In genomic region chr20:18042211-18042610, GRCh38 we compare ENCODE assay signal across 9 cellular contexts. TPM values are rescaled to one million over a fixed set of nuclear protein-coding genes. Genes with fewer than 3 reads are reported as not detected.
"Had no signal": no experiment of that assay in that cellular context is flagged by ENCODE, and none has a peak within 500 bp of the region (broad histone marks: within the 10 kb centered on the region; RNA-seq: fewer than 3 reads in every experiment).

No MANE protein-coding gene starts in this region.

- H3K9me3 ChIP-seq: HAP-1 had no signal

- H3K36me3 ChIP-seq: HAP-1 had no signal

- DNase-seq: GM23248, HFFc6, KBM-7 had no signal

- H3K36me3 Mint-ChIP-seq: IgD-negative memory B cell had no signal

- H3K27ac Mint-ChIP-seq: HFFc6, IgD-negative memory B cell had no signal

- H3K4me3 ChIP-seq: GM23248, HAP-1 had no signal

- H3K4me3 Mint-ChIP-seq: HFFc6, IgD-negative memory B cell had no signal

- ATAC-seq: HCT116, HepG2 had no signal

- H3K4me2 ChIP-seq: KMS-11 had no signal

- H3K9me3 Mint-ChIP-seq: HFFc6 had no signal

- H2AFZ ChIP-seq: GM23248 had no signal

- H3K27ac ChIP-seq: GM23248, HL-60, KMS-11 had no signal

- H3K4me1 ChIP-seq: HAP-1 had no signal

RNA-seq across cellular contexts. Expression of gene OVOL2, which starts 15.5 kb away (rescaled TPM):
- total RNA-seq: GM23248, HFFc6 had no signal
- polyA plus RNA-seq: GM23248, IgD-negative memory B cell had no signal
